ENCODE assay signal across 18 cellular contexts in genomic region chr11:47001666-47002285, GRCh38.
A peak's percentile ranks its signal among the peaks of the same experiment; 100 is the strongest.
DNase-seq lines count a peak whose midpoint lies in the region; ATAC-seq and TF ChIP-seq lines count a peak whose summit lies in the region.
"Had no signal": no experiment of that assay in that cellular context is flagged by ENCODE, and none has a peak within 500 bp of the region (broad histone marks: within the 10 kb centered on the region; RNA-seq: fewer than 3 reads in every experiment).

No MANE protein-coding gene starts in this region.

- H3K9me3 Mint-ChIP-seq in stimulated activated naive B cell treated with anti-CD40 and anti-IgM and Interleukin-4, amounts not matched to agents 10 μg/mL and 1 μg/mL and 100 μg/mL, for 72 hours = peaks cover 0 to 4% of the 10 kb centered on the region in 2 donors
- H3K9me3 Mint-ChIP-seq in CD14-positive monocyte = peaks cover 0 to 4% (median 0%) of the 10 kb centered on the region in 7 donors
- H3K9me3 Mint-ChIP-seq: stimulated activated effector memory CD8-positive, alpha-beta T cell treated with anti-CD3 and anti-CD28 coated beads, Interleukin-12 subunit alpha, Interleukin-12 subunit beta, amount 100 ng/mL, for 72 hours had no signal

- in situ Hi-C loops in astrocyte of the spinal cord (cut with HindIII; ENCODE audit: low sequenced_read_pairs) = no loop called here

- H3K27ac Mint-ChIP-seq in stimulated activated naive B cell treated with anti-CD40 and anti-IgM and Interleukin-4, amounts not matched to agents 10 μg/mL and 1 μg/mL and 100 μg/mL, for 72 hours = no peak overlapping the region
- no peak overlapping the region for H3K27ac Mint-ChIP-seq in CD14-positive monocyte
- H3K27ac Mint-ChIP-seq: stimulated activated effector memory CD8-positive, alpha-beta T cell treated with anti-CD3 and anti-CD28 coated beads, Interleukin-12 subunit alpha, Interleukin-12 subunit beta, amount 100 ng/mL, for 72 hours had no signal

- no peak overlapping the region for H3K4me3 Mint-ChIP-seq in stimulated activated naive B cell treated with anti-CD40 and anti-IgM and Interleukin-4, amounts not matched to agents 10 μg/mL and 1 μg/mL and 100 μg/mL, for 72 hours
- no peak overlapping the region for H3K4me3 Mint-ChIP-seq in CD14-positive monocyte
- H3K4me3 Mint-ChIP-seq: stimulated activated effector memory CD8-positive, alpha-beta T cell treated with anti-CD3 and anti-CD28 coated beads, Interleukin-12 subunit alpha, Interleukin-12 subunit beta, amount 100 ng/mL, for 72 hours had no signal

- DNase-seq in NCI-H2107 treated with DMSO at 0.1 percent for 48 hours (lab: John Stamatoyannopoulos, UW; ENCODE audit: unreplicated experiment) = peak; percentile 5
- no peak for DNase-seq in NCI-H2107 (lab: John Stamatoyannopoulos, UW)
- peak; percentile 57 for DNase-seq in NCI-H2227 treated with DMSO at 0.1 percent for 48 hours (lab: John Stamatoyannopoulos, UW)
- peak; percentile 67 for DNase-seq in astrocyte of the spinal cord (ENCODE audit: low read depth, low spot score)
- no peak for DNase-seq in stimulated activated naive B cell treated with anti-CD40 and anti-IgM and Interleukin-4, amounts not matched to agents 10 μg/mL and 1 μg/mL and 100 μg/mL, for 72 hours
- no peak for DNase-seq in CD14-positive monocyte (ENCODE audit: low spot score)
- DNase-seq: activated CD8-positive, alpha-beta memory T cell treated with anti-CD3 and anti-CD28 coated beads for 24 hours; activated effector memory CD4-positive, alpha-beta T cell treated with Interleukin-2 at 50 U/mL for 16 hours; DMS 273 treated with DMSO at 0.1 percent for 48 hours; KG1; NCI-H526; stimulated activated CD4-positive, alpha-beta T cell treated with anti-CD3 and anti-CD28 coated beads, Interleukin-4, amount 100 ng/mL, for 1 hour; T1000 had no signal

- TF ChIP-seq CTCF in astrocyte of the spinal cord (IDR thresholded peaks at IDR 0.05; ENCODE audit: low read depth, low read length) (no peak), CD14-positive monocyte (IDR thresholded peaks at IDR 0.05) (no peak)

- H3K27me3 Mint-ChIP-seq in stimulated activated naive B cell treated with anti-CD40 and anti-IgM and Interleukin-4, amounts not matched to agents 10 μg/mL and 1 μg/mL and 100 μg/mL, for 72 hours = no peaks in the 10 kb centered on the region
- no peaks in the 10 kb centered on the region for H3K27me3 Mint-ChIP-seq in CD14-positive monocyte (ENCODE audit: low read depth in 3 of 3)

- ATAC-seq in stimulated activated naive B cell treated with anti-CD40 and anti-IgM and Interleukin-4, amounts not matched to agents 10 μg/mL and 1 μg/mL and 100 μg/mL, for 72 hours (replicated peaks) = peak; percentile 49 to 51
- ATAC-seq in GM21390 (IDR thresholded peaks at IDR 0.05; ENCODE audit: unreplicated experiment) = no peak
- ATAC-seq in GM19324 (IDR thresholded peaks at IDR 0.05; ENCODE audit: low FRiP score, unreplicated experiment) = no peak
- ATAC-seq: Right ventricle myocardium inferior; stimulated activated effector memory CD8-positive, alpha-beta T cell treated with anti-CD3 and anti-CD28 coated beads, Interleukin-12 subunit alpha, Interleukin-12 subunit beta, amount 100 ng/mL, for 72 hours had no signal

- peaks cover 28 to 55% of the 10 kb centered on the region in 2 donors for H3K4me1 Mint-ChIP-seq in stimulated activated naive B cell treated with anti-CD40 and anti-IgM and Interleukin-4, amounts not matched to agents 10 μg/mL and 1 μg/mL and 100 μg/mL, for 72 hours
- H3K4me1 Mint-ChIP-seq in CD14-positive monocyte = peaks cover 51% of the 10 kb centered on the region

- intact Hi-C loops in CD14-positive monocyte (cut with micrococcal nuclease) = no loop called here

- H3K4me3 ChIP-seq in astrocyte of the spinal cord (ENCODE audit: low read depth, low read length) = no peak overlapping the region
- H3K4me3 ChIP-seq: right atrium auricular region had no signal

- H3K36me3 Mint-ChIP-seq in stimulated activated naive B cell treated with anti-CD40 and anti-IgM and Interleukin-4, amounts not matched to agents 10 μg/mL and 1 μg/mL and 100 μg/mL, for 72 hours = peaks cover 17 to 39% of the 10 kb centered on the region in 2 donors
- peaks cover 4 to 13% of the 10 kb centered on the region in 2 donors for H3K36me3 Mint-ChIP-seq in CD14-positive monocyte
- H3K36me3 Mint-ChIP-seq: stimulated activated effector memory CD8-positive, alpha-beta T cell treated with anti-CD3 and anti-CD28 coated beads, Interleukin-12 subunit alpha, Interleukin-12 subunit beta, amount 100 ng/mL, for 72 hours had no signal

Comparison
In these comparisons a context has a peak if more than half of its experiments do, and no peak if none do; other contexts are left out.
1. DNase-seq: peak in NCI-H2107 treated with DMSO at 0.1 percent for 48 hours (single experiment), NCI-H2227 treated with DMSO at 0.1 percent for 48 hours (single experiment) and astrocyte of the spinal cord (single experiment); none in NCI-H2107 (single experiment), stimulated activated naive B cell treated with anti-CD40 and anti-IgM and Interleukin-4, amounts not matched to agents 10 μg/mL and 1 μg/mL and 100 μg/mL, for 72 hours (single experiment) and CD14-positive monocyte (single experiment).
2. ATAC-seq: peak in stimulated activated naive B cell treated with anti-CD40 and anti-IgM and Interleukin-4, amounts not matched to agents 10 μg/mL and 1 μg/mL and 100 μg/mL, for 72 hours (2 of 2); none in GM21390 (single experiment) and GM19324 (single experiment).